In genomic region chr1:211609120-211610024, GRCh38 we compare ENCODE assay signal across 1 cellular context.
TF ChIP-seq lines count a peak whose summit lies in the region.

No MANE protein-coding gene starts in this region.

TF ChIP-seq in liver, 16 proteins besides CTCF, POLR2A, EP300 and RAD21 (continued from another document):
- TF ChIP-seq, protein P1, sequence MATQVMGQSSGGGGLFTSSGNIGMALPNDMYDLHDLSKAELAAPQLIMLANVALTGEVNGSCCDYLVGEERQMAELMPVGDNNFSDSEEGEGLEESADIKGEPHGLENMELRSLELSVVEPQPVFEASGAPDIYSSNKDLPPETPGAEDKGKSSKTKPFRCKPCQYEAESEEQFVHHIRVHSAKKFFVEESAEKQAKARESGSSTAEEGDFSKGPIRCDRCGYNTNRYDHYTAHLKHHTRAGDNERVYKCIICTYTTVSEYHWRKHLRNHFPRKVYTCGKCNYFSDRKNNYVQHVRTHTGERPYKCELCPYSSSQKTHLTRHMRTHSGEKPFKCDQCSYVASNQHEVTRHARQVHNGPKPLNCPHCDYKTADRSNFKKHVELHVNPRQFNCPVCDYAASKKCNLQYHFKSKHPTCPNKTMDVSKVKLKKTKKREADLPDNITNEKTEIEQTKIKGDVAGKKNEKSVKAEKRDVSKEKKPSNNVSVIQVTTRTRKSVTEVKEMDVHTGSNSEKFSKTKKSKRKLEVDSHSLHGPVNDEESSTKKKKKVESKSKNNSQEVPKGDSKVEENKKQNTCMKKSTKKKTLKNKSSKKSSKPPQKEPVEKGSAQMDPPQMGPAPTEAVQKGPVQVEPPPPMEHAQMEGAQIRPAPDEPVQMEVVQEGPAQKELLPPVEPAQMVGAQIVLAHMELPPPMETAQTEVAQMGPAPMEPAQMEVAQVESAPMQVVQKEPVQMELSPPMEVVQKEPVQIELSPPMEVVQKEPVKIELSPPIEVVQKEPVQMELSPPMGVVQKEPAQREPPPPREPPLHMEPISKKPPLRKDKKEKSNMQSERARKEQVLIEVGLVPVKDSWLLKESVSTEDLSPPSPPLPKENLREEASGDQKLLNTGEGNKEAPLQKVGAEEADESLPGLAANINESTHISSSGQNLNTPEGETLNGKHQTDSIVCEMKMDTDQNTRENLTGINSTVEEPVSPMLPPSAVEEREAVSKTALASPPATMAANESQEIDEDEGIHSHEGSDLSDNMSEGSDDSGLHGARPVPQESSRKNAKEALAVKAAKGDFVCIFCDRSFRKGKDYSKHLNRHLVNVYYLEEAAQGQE (IDR thresholded peaks at IDR 0.05) = no peak
- TF ChIP-seq HNF4G (IDR thresholded peaks at IDR 0.05) (peak; percentile 79), TAF1 (conservative IDR thresholded peaks at IDR 0.05) (peak; percentile 26), MAX (IDR thresholded peaks at IDR 0.05) (peak; percentile 90)
